1 cellular context compared by ENCODE assay signal in genomic region chr12:132828706-132829534, GRCh38.
TF ChIP-seq lines count a peak whose summit lies in the region.

TSS of gene GOLGA3 (minus strand) at chr12:132828869. CDS start at chr12:132822128, 6,741 bp downstream.

TF ChIP-seq in HepG2, 621 proteins besides CTCF, POLR2A, EP300 and RAD21 (continued from another document and continues in another):
- TF ChIP-seq SRSF9 (IDR thresholded peaks at IDR 0.05; ENCODE audit: borderline replicate concordance, insufficient read depth, low read depth, low read length, poor library complexity, severe bottlenecking): no peak
- peak; percentile 51; the same call in 1 of the 2 replicates for TF ChIP-seq TOPORS (CRISPR knock-in tag; IDR thresholded peaks at IDR 0.05)
- TF ChIP-seq FIP1L1 (IDR thresholded peaks at IDR 0.05; ENCODE audit: borderline replicate concordance, insufficient read depth, low read depth, low read length): no peak
- TF ChIP-seq SALL1 (CRISPR knock-in tag; IDR thresholded peaks at IDR 0.05): peak; percentile 49
- peak; percentile 81 for TF ChIP-seq MAX (IDR thresholded peaks at IDR 0.05)
- no peak for TF ChIP-seq MTF1 (CRISPR knock-in tag; IDR thresholded peaks at IDR 0.05)
- peak; percentile 88 for TF ChIP-seq PHF8 (CRISPR knock-in tag; IDR thresholded peaks at IDR 0.05)
- no peak for TF ChIP-seq ATF5 (CRISPR knock-in tag; IDR thresholded peaks at IDR 0.05; ENCODE audit: low read depth)
- no peak for TF ChIP-seq KLF11 (CRISPR knock-in tag; IDR thresholded peaks at IDR 0.05)
- TF ChIP-seq ZUFSP (CRISPR knock-in tag; IDR thresholded peaks at IDR 0.05; ENCODE audit: borderline replicate concordance): no peak
- TF ChIP-seq ZFP36 (IDR thresholded peaks at IDR 0.05; ENCODE audit: borderline replicate concordance, low read depth, low read length, partially characterized antibody): no peak
- TF ChIP-seq BCLAF1 (IDR thresholded peaks at IDR 0.05): no peak
- peak; percentile 87; the same call in 1 of the 2 replicates for TF ChIP-seq ZNF276 (CRISPR knock-in tag; IDR thresholded peaks at IDR 0.05; ENCODE audit: low read depth)
- TF ChIP-seq TFE3 (CRISPR knock-in tag; IDR thresholded peaks at IDR 0.05): no peak
- peak; percentile 53; the same call in 1 of the 2 replicates for TF ChIP-seq ELF3 (CRISPR knock-in tag; IDR thresholded peaks at IDR 0.05)
- no peak for TF ChIP-seq NCOA1 (CRISPR knock-in tag; IDR thresholded peaks at IDR 0.05)
- TF ChIP-seq CCAR2 (optimal IDR thresholded peaks at IDR 0.05; ENCODE audit: low read depth, low read length): no peak
- no peak for TF ChIP-seq U2AF1 (optimal IDR thresholded peaks at IDR 0.05; ENCODE audit: low read depth, low read length)
- no peak for TF ChIP-seq USF2 (IDR thresholded peaks at IDR 0.05; ENCODE audit: low read depth, low read length)
- no peak; the same call in 1 of the 2 replicates for TF ChIP-seq USF2 (CRISPR knock-in tag; IDR thresholded peaks at IDR 0.05; ENCODE audit: borderline replicate concordance)
- TF ChIP-seq ZGPAT (CRISPR knock-in tag; IDR thresholded peaks at IDR 0.05): peak; percentile 90
- no peak for TF ChIP-seq ZNF747 (CRISPR knock-in tag; IDR thresholded peaks at IDR 0.05; ENCODE audit: borderline replicate concordance)
- peak; percentile 79; the same call in 1 of the 2 replicates for TF ChIP-seq CBFB (CRISPR knock-in tag; IDR thresholded peaks at IDR 0.05)
- TF ChIP-seq MIXL1 (CRISPR knock-in tag; IDR thresholded peaks at IDR 0.05): no peak
- TF ChIP-seq HNRNPUL1 (IDR thresholded peaks at IDR 0.05; ENCODE audit: low read depth, low read length): no peak
- no peak for TF ChIP-seq RARG (CRISPR knock-in tag; IDR thresholded peaks at IDR 0.05; ENCODE audit: low read depth)
- TF ChIP-seq NR0B2 (CRISPR knock-in tag; IDR thresholded peaks at IDR 0.05): no peak
- TF ChIP-seq ZNF383 (CRISPR knock-in tag; IDR thresholded peaks at IDR 0.05; ENCODE audit: borderline replicate concordance): no peak
- TF ChIP-seq ZNF280D (CRISPR knock-in tag; IDR thresholded peaks at IDR 0.05): peak; percentile 49; the same call in 1 of the 2 replicates
- peak; percentile 62; the same call in 1 of the 2 replicates for TF ChIP-seq DZIP1 (CRISPR knock-in tag; IDR thresholded peaks at IDR 0.05)
- TF ChIP-seq ZNF329 (CRISPR knock-in tag; IDR thresholded peaks at IDR 0.05; ENCODE audit: low read depth): 0 out of 2 replicates have a peak, but pooled peaks have one; percentile 47
- TF ChIP-seq ZNF780A (CRISPR knock-in tag; IDR thresholded peaks at IDR 0.05): no peak
